Comparison of ENCODE assay signal across 1 cellular context in the genomic region with DNA sequence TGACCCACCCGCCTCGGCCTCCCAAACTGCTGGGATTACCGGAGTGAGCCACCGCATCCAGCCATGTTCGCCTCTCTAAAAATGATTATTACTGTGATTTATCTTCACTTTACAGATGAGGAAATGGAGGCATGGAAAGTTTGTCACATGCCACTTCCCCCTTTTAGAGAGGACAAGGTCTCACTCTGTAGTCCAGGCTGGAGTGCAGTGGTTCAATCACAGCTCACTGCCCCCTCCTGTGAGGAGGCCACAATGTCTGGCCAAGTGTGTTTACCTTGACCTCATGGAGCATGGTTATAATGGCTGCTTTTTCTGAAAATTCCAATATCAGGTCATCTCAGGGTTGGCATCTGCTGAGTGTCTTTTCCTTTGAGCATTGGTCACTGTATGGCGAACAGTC.
TF ChIP-seq lines count a peak whose summit lies in the region.

No MANE protein-coding gene starts in this region.

TF ChIP-seq in IMR-90, 13 proteins besides CTCF, POLR2A, EP300 and RAD21 (continued from another document):
- TF ChIP-seq, protein P1, sequence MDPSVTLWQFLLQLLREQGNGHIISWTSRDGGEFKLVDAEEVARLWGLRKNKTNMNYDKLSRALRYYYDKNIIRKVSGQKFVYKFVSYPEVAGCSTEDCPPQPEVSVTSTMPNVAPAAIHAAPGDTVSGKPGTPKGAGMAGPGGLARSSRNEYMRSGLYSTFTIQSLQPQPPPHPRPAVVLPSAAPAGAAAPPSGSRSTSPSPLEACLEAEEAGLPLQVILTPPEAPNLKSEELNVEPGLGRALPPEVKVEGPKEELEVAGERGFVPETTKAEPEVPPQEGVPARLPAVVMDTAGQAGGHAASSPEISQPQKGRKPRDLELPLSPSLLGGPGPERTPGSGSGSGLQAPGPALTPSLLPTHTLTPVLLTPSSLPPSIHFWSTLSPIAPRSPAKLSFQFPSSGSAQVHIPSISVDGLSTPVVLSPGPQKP (IDR thresholded peaks at IDR 0.05; ENCODE audit: borderline replicate concordance, low read depth, low read length): no peak
- no peak for TF ChIP-seq MAZ (IDR thresholded peaks at IDR 0.05; ENCODE audit: borderline replicate concordance, low read depth, low read length)
- no peak for TF ChIP-seq RFX5 (IDR thresholded peaks at IDR 0.05; ENCODE audit: low read depth, low read length)
- TF ChIP-seq, protein P2, sequence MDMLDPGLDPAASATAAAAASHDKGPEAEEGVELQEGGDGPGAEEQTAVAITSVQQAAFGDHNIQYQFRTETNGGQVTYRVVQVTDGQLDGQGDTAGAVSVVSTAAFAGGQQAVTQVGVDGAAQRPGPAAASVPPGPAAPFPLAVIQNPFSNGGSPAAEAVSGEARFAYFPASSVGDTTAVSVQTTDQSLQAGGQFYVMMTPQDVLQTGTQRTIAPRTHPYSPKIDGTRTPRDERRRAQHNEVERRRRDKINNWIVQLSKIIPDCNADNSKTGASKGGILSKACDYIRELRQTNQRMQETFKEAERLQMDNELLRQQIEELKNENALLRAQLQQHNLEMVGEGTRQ (IDR thresholded peaks at IDR 0.05; ENCODE audit: low read depth, low read length): no peak
